In genomic region chr1:45026446-45026845, GRCh38 we compare ENCODE assay signal across 19 cellular contexts. TPM values are rescaled to one million over a fixed set of nuclear protein-coding genes. Genes with fewer than 3 reads are reported as not detected.
DNase-seq lines count a peak whose midpoint lies in the region; ATAC-seq and TF ChIP-seq lines count a peak whose summit lies in the region.
"Had no signal": no experiment of that assay in that cellular context is flagged by ENCODE, and none has a peak within 500 bp of the region (broad histone marks: within the 10 kb centered on the region; RNA-seq: fewer than 3 reads in every experiment).

No MANE protein-coding gene starts in this region.

- H3K9me2 ChIP-seq in SK-N-SH: no peaks in the 10 kb centered on the region

- no peak overlapping the region for H3K4me3 ChIP-seq in SK-N-SH (ENCODE audit: low read depth in 2 of 2, low read length in 1 of 2)
- no peak overlapping the region for H3K4me3 ChIP-seq in ACC112 (ENCODE audit: low read depth, low read length)
- no peak overlapping the region for H3K4me3 ChIP-seq in adipocyte (ENCODE audit: low read length)
- H3K4me3 ChIP-seq: HAP-1 had no signal

- CTCF ChIA-PET in SK-N-SH (lab: Yijun Ruan, JAX): no interaction called here

- TF ChIP-seq CTCF in SK-N-SH (IDR thresholded peaks at IDR 0.05): no peak

- peaks cover 6% of the 10 kb centered on the region for H3F3A ChIP-seq in SK-N-SH (replicated peaks; ENCODE audit: insufficient read depth)

- no peak overlapping the region for H2AFZ ChIP-seq in SK-N-SH (ENCODE audit: low read depth)
- H2AFZ ChIP-seq in ACC112 (ENCODE audit: low read length, unreplicated experiment): peak overlapping the region; percentile 15

- 79% methylated on average over 1 of the region's 1 CpG for WGBS in SK-N-SH (ENCODE audit: low lambda C conversion rate)

- H3K27ac ChIP-seq in SK-N-SH (ENCODE audit: low read depth in 2 of 2, low read length in 1 of 2) (no peak overlapping the region), ACC112 (ENCODE audit: low read depth, low read length) (peak overlapping the region; percentile 23; the same call in 1 of the 2 replicates)
- H3K27ac ChIP-seq: 22Rv1, C4-2B, KMS-11, RWPE1 had no signal

- H3K4me1 ChIP-seq in SK-N-SH (ENCODE audit: control insufficient read depth in 1 of 2, insufficient read depth in 2 of 2, low read depth in 1 of 2, low read length in 1 of 2) (no peaks in the 10 kb centered on the region), ACC112 (ENCODE audit: control insufficient read depth, insufficient read depth, low read length, unreplicated experiment) (peaks cover 15% of the 10 kb centered on the region), adipocyte (ENCODE audit: control insufficient read depth, insufficient read depth, low read length) (no peaks in the 10 kb centered on the region)
- H3K4me1 ChIP-seq: HAP-1 had no signal

- no peaks in the 10 kb centered on the region for H3K9me3 ChIP-seq in SK-N-SH
- no peaks in the 10 kb centered on the region for H3K9me3 ChIP-seq in adipocyte (ENCODE audit: control insufficient read depth, low read length)
- H3K9me3 ChIP-seq: HAP-1 had no signal

- TF ChIP-seq EP300 in SK-N-SH (IDR thresholded peaks at IDR 0.05; ENCODE audit: borderline replicate concordance in 1 of 2, low read depth in 1 of 2, low read length in 1 of 2): no peak

- no peak overlapping the region for H3K4me2 ChIP-seq in SK-N-SH
- H3K4me2 ChIP-seq: KMS-11 had no signal

- no peak for TF ChIP-seq RAD21 in SK-N-SH (IDR thresholded peaks at IDR 0.05; ENCODE audit: low read length)

- POLR2A ChIA-PET in SK-N-SH (lab: Yijun Ruan, JAX): no interaction called here

- no peak for ATAC-seq in SK-N-SH treated with all-trans-retinoic acid at 6 μM for 48 hours
- no peak for ATAC-seq in HG02885 (IDR thresholded peaks at IDR 0.05; ENCODE audit: poor library complexity, unreplicated experiment)

- H3K36me3 ChIP-seq in SK-N-SH (replicated peaks in 1 of 2; ENCODE audit: control insufficient read depth in 1 of 2, insufficient read depth in 2 of 2, low read length in 1 of 2) (no peaks in the 10 kb centered on the region), ACC112 (ENCODE audit: insufficient read depth, low read length) (no peaks in the 10 kb centered on the region), adipocyte (ENCODE audit: control insufficient read depth, insufficient read depth, low read length, severe bottlenecking) (no peaks in the 10 kb centered on the region)
- H3K36me3 ChIP-seq: HAP-1 had no signal

- H3K9ac ChIP-seq in SK-N-SH (no peak overlapping the region), adipocyte (ENCODE audit: low read length) (no peak overlapping the region)
- H3K9ac ChIP-seq: KMS-11 had no signal

- H3K27me3 ChIP-seq in SK-N-SH (ENCODE audit: insufficient read depth) (no peaks in the 10 kb centered on the region), ACC112 (ENCODE audit: insufficient read depth, low read length) (no peaks in the 10 kb centered on the region), adipocyte (replicated peaks; ENCODE audit: control insufficient read depth, insufficient read depth, low read length) (no peaks in the 10 kb centered on the region)

- DNase-seq in SK-N-SH: no peak
- DNase-seq in adipocyte (ENCODE audit: low read depth): peak; percentile 37
- DNase-seq in iris pigment epithelial cell (ENCODE audit: low read depth): peak; percentile 51
- no peak for DNase-seq in HuH-7.5 (ENCODE audit: low spot score)
- no peak for DNase-seq in AML-193 (lab: John Stamatoyannopoulos, UW)
- DNase-seq: EL, NCI-H1092, NCI-H1694, NCI-H2107, NCI-H345, NCI-H526 treated with DMSO at 0.1 percent for 48 hours had no signal

- no peaks in the 10 kb centered on the region for H4K20me1 ChIP-seq in SK-N-SH (ENCODE audit: insufficient read depth)

- H3K79me2 ChIP-seq in SK-N-SH (ENCODE audit: insufficient read depth): no peaks in the 10 kb centered on the region
- H3K79me2 ChIP-seq in ACC112 (ENCODE audit: control insufficient read depth, insufficient read depth, low read length, unreplicated experiment): no peaks in the 10 kb centered on the region

TF ChIP-seq in SK-N-SH, 30 proteins besides CTCF, POLR2A, EP300 and RAD21:
- TF ChIP-seq CHD2 (IDR thresholded peaks at IDR 0.05; ENCODE audit: low read length, partially characterized antibody): no peak
- 0 out of 2 replicates have a peak, but pooled peaks have one; percentile 4 for TF ChIP-seq FOSL2 (IDR thresholded peaks at IDR 0.05; ENCODE audit: borderline replicate concordance, low read depth)

TF ChIP-seq in SK-N-SH treated with all-trans-retinoic acid at 6 μM for 48 hours, 23 proteins besides CTCF, POLR2A, EP300 and RAD21:
- TF ChIP-seq PPARA (CRISPR knock-in tag; IDR thresholded peaks at IDR 0.05; ENCODE audit: borderline replicate concordance) (no peak), ZNF70 (CRISPR knock-in tag; IDR thresholded peaks at IDR 0.05) (no peak), OSR1 (CRISPR knock-in tag; IDR thresholded peaks at IDR 0.05) (no peak), GLIS3 (CRISPR knock-in tag; IDR thresholded peaks at IDR 0.05) (no peak), SNAI2 (CRISPR knock-in tag; IDR thresholded peaks at IDR 0.05) (no peak), ZNF565 (CRISPR knock-in tag; conservative IDR thresholded peaks at IDR 0.05; ENCODE audit: low read depth) (no peak), ESRRG (CRISPR knock-in tag; IDR thresholded peaks at IDR 0.05) (no peak), ZFP30 (CRISPR knock-in tag; IDR thresholded peaks at IDR 0.05) (no peak), ZFP3 (CRISPR knock-in tag; IDR thresholded peaks at IDR 0.05) (no peak), RARB (CRISPR knock-in tag; IDR thresholded peaks at IDR 0.05) (no peak), BACH2 (CRISPR knock-in tag; IDR thresholded peaks at IDR 0.05; ENCODE audit: borderline replicate concordance) (no peak), CSRNP3 (CRISPR knock-in tag; IDR thresholded peaks at IDR 0.05) (no peak)
- TF ChIP-seq, protein P1, sequence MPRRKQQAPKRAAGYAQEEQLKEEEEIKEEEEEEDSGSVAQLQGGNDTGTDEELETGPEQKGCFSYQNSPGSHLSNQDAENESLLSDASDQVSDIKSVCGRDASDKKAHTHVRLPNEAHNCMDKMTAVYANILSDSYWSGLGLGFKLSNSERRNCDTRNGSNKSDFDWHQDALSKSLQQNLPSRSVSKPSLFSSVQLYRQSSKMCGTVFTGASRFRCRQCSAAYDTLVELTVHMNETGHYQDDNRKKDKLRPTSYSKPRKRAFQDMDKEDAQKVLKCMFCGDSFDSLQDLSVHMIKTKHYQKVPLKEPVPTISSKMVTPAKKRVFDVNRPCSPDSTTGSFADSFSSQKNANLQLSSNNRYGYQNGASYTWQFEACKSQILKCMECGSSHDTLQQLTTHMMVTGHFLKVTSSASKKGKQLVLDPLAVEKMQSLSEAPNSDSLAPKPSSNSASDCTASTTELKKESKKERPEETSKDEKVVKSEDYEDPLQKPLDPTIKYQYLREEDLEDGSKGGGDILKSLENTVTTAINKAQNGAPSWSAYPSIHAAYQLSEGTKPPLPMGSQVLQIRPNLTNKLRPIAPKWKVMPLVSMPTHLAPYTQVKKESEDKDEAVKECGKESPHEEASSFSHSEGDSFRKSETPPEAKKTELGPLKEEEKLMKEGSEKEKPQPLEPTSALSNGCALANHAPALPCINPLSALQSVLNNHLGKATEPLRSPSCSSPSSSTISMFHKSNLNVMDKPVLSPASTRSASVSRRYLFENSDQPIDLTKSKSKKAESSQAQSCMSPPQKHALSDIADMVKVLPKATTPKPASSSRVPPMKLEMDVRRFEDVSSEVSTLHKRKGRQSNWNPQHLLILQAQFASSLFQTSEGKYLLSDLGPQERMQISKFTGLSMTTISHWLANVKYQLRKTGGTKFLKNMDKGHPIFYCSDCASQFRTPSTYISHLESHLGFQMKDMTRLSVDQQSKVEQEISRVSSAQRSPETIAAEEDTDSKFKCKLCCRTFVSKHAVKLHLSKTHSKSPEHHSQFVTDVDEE (CRISPR knock-in tag; IDR thresholded peaks at IDR 0.05): no peak

RNA-seq across cellular contexts. Expression of gene UROD, which starts 14.4 kb away (rescaled TPM):
- 230 and 247 TPM in 2 replicates for polyA plus RNA-seq in SK-N-SH (2012; rRNA removed)
- polyA plus RNA-seq in SK-N-SH (2012; cell fraction: cytosol; rRNA removed): 122 and 163 TPM in 2 replicates
- polyA plus RNA-seq in SK-N-SH (2012; cell fraction: nucleus; rRNA removed): 383 and 398 TPM in 2 replicates

RNA-seq across cellular contexts. Expression of gene HECTD3, which starts 15.3 kb away (rescaled TPM):
- polyA plus RNA-seq in SK-N-SH (2012; rRNA removed): 39.3 and 44.2 TPM in 2 replicates
- polyA plus RNA-seq in SK-N-SH (2012; cell fraction: cytosol; rRNA removed): 24.8 and 25.4 TPM in 2 replicates
- 111 and 121 TPM in 2 replicates for polyA plus RNA-seq in SK-N-SH (2012; cell fraction: nucleus; rRNA removed)

RNA-seq across cellular contexts. Expression of gene EIF2B3, which starts 40.1 kb away (rescaled TPM):
- 21.3 and 24.8 TPM in 2 replicates for polyA plus RNA-seq in SK-N-SH (2012; rRNA removed)
- polyA plus RNA-seq in SK-N-SH (2012; cell fraction: cytosol; rRNA removed): 29.3 and 31.5 TPM in 2 replicates
- polyA plus RNA-seq in SK-N-SH (2012; cell fraction: nucleus; rRNA removed): 11.6 and 15.9 TPM in 2 replicates

Comparison
In these comparisons a context has a peak if more than half of its experiments do, and no peak if none do; other contexts are left out.
1. DNase-seq: peak in adipocyte (single experiment) and iris pigment epithelial cell (single experiment); none in SK-N-SH (single experiment), HuH-7.5 (single experiment) and AML-193 (0 of 2).